Comparison of ENCODE assay signal across 18 cellular contexts in genomic region chr2:62657752-62658151, GRCh38. TPM values are rescaled to one million over a fixed set of nuclear protein-coding genes. Genes with fewer than 3 reads are reported as not detected.
DNase-seq lines count a peak whose midpoint lies in the region; ATAC-seq and TF ChIP-seq lines count a peak whose summit lies in the region.
"Had no signal": no experiment of that assay in that cellular context is flagged by ENCODE, and none has a peak within 500 bp of the region (broad histone marks: within the 10 kb centered on the region; RNA-seq: fewer than 3 reads in every experiment).

No MANE protein-coding gene starts in this region.

- H3K27ac ChIP-seq in effector memory CD4-positive, alpha-beta T cell (ENCODE audit: insufficient read depth, low read length, poor library complexity, severe bottlenecking): no peak overlapping the region
- H3K27ac ChIP-seq in right lobe of liver: no peak overlapping the region
- H3K27ac ChIP-seq: coronary artery, GM23248, VCaP had no signal

- DNase-seq in RPMI8226 (peak; percentile 13), kidney tubule cell (ENCODE audit: low spot score) (no peak), right lobe of liver (no peak)
- no peak for DNase-seq in effector memory CD4-positive, alpha-beta T cell
- DNase-seq: activated effector memory CD4-positive, alpha-beta T cell treated with anti-CD3 and anti-CD28 coated beads, Interleukin-2, amount 50 U/mL, for 16 hours; Calu3; GF-D8; GM23248; head of caudate nucleus; NCI-H1092; NCI-H2227 treated with DMSO at 0.1 percent for 48 hours; PC-3 had no signal

- H3K9me3 ChIP-seq in effector memory CD4-positive, alpha-beta T cell (ENCODE audit: control insufficient read depth, low read length): no peaks in the 10 kb centered on the region
- no peaks in the 10 kb centered on the region for H3K9me3 ChIP-seq in right lobe of liver

- intact Hi-C loops in right lobe of liver (cut with DNase I): no loop called here

- H3K27me3 ChIP-seq in effector memory CD4-positive, alpha-beta T cell (replicated peaks; ENCODE audit: control insufficient read depth, insufficient read depth, low read length, poor library complexity, severe bottlenecking): no peaks in the 10 kb centered on the region
- no peaks in the 10 kb centered on the region for H3K27me3 ChIP-seq in right lobe of liver

- ATAC-seq in GM18498 (IDR thresholded peaks at IDR 0.05; ENCODE audit: unreplicated experiment): peak; percentile 58
- ATAC-seq in GM21367 (IDR thresholded peaks at IDR 0.05; ENCODE audit: unreplicated experiment): peak; percentile 47
- ATAC-seq in HG03064 (IDR thresholded peaks at IDR 0.05; ENCODE audit: low read depth, unreplicated experiment): peak; percentile 47
- ATAC-seq in activated CD4-positive, CD25-positive, alpha-beta regulatory T cell treated with anti-CD3 and anti-CD28 coated beads, Interleukin-2, amount 50 U/mL, for 24 hours: no peak
- ATAC-seq in right lobe of liver: no peak
- ATAC-seq: PC-3 had no signal

- TF ChIP-seq CTCF in right lobe of liver (IDR thresholded peaks at IDR 0.05): no peak

- H3K36me3 ChIP-seq in effector memory CD4-positive, alpha-beta T cell (ENCODE audit: control insufficient read depth, insufficient read depth, low read length): no peaks in the 10 kb centered on the region
- no peaks in the 10 kb centered on the region for H3K36me3 ChIP-seq in right lobe of liver

- TF ChIP-seq POLR2A in right lobe of liver (IDR thresholded peaks at IDR 0.05): no peak

- no peak overlapping the region for H3K4me3 ChIP-seq in effector memory CD4-positive, alpha-beta T cell (ENCODE audit: insufficient read depth, low read depth, low read length, poor library complexity, severe bottlenecking)
- H3K4me3 ChIP-seq in right lobe of liver: no peak overlapping the region
- H3K4me3 ChIP-seq: coronary artery, GM23248 had no signal

- H3K4me1 ChIP-seq in effector memory CD4-positive, alpha-beta T cell (ENCODE audit: control insufficient read depth, insufficient read depth, low read length, poor library complexity, severe bottlenecking): no peaks in the 10 kb centered on the region
- H3K4me1 ChIP-seq in right lobe of liver: peaks cover 0 to 52% (median 22%) of the 10 kb centered on the region in 4 donors

RNA-seq across cellular contexts. Expression of gene EHBP1, which starts 47.8 kb away (rescaled TPM):
- total RNA-seq in right lobe of liver: 10 to 100 TPM; 40.4 to 66.6 (median 46.3) TPM

Comparison
In these comparisons a context has a peak if more than half of its experiments do, and no peak if none do; other contexts are left out.
1. ATAC-seq: peak in GM18498 (single experiment), GM21367 (single experiment) and HG03064 (single experiment); none in activated CD4-positive, CD25-positive, alpha-beta regulatory T cell treated with anti-CD3 and anti-CD28 coated beads, Interleukin-2, amount 50 U/mL, for 24 hours (0 of 2) and right lobe of liver (0 of 4).